Comparison of ENCODE assay signal across 8 cellular contexts in genomic region chr19:3500429-3501101, GRCh38. TPM values are rescaled to one million over a fixed set of nuclear protein-coding genes. Genes with fewer than 3 reads are reported as not detected.
DNase-seq lines count a peak whose midpoint lies in the region; ATAC-seq and TF ChIP-seq lines count a peak whose summit lies in the region.

A gene with protein sequence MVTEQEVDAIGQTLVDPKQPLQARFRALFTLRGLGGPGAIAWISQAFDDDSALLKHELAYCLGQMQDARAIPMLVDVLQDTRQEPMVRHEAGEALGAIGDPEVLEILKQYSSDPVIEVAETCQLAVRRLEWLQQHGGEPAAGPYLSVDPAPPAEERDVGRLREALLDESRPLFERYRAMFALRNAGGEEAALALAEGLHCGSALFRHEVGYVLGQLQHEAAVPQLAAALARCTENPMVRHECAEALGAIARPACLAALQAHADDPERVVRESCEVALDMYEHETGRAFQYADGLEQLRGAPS (minus strand): TSS chr19:3500674. CDS start chr19:3496814, 3,860 bp downstream.

- no peak for TF ChIP-seq CTCF in Loucy (conservative IDR thresholded peaks at IDR 0.05; ENCODE audit: low read length)
- no peak for TF ChIP-seq CTCF in fibroblast of pulmonary artery (IDR thresholded peaks at IDR 0.05; ENCODE audit: low read length, missing control alignments)

- no peaks in the 10 kb centered on the region for H3F3A ChIP-seq in Loucy (ENCODE audit: low read depth)

- H3K27me3 ChIP-seq in Loucy (ENCODE audit: insufficient read depth, low read length, poor library complexity, severe bottlenecking), result no peaks in the 10 kb centered on the region

- H3K4me3 ChIP-seq in Loucy (ENCODE audit: low read length, poor library complexity, severe bottlenecking) (peak within 1 kb of the TSS; percentile 97), fibroblast of pulmonary artery (replicated peaks; ENCODE audit: low read depth, low read length) (peak within 1 kb of the TSS; percentile 80)

- peak within 1 kb of the TSS; percentile 98 to 99 for H3K27ac Mint-ChIP-seq in natural killer cell treated with Interleukin-12 subunit alpha and Interleukin-12 subunit beta and Interleukin-15 and Interleukin-18, amount 100 ng/mL, for 72 hours

- no peaks in the 10 kb centered on the region for H4K20me1 ChIP-seq in Loucy (ENCODE audit: insufficient read depth, low read length, poor library complexity, severe bottlenecking)

- H3K4me1 Mint-ChIP-seq in natural killer cell treated with Interleukin-12 subunit alpha and Interleukin-12 subunit beta and Interleukin-15 and Interleukin-18, amount 100 ng/mL, for 72 hours (ENCODE audit: low read depth in 2 of 2), result peaks cover 25 to 31% of the 10 kb centered on the region in 2 donors

- peak; percentile 93 to 95 for ATAC-seq in natural killer cell treated with Interleukin-12 subunit alpha and Interleukin-12 subunit beta and Interleukin-15 and Interleukin-18, amount 100 ng/mL, for 72 hours
- peak; percentile 82 for ATAC-seq in stimulated activated naive CD8-positive, alpha-beta T cell treated with anti-CD3 and anti-CD28 coated beads, Interleukin-15, Interleukin-2, amounts not matched to agents 100 U/mL and 50 U/mL, for 24 hours

- peak within 1 kb of the TSS; percentile 98 for H3K4me3 Mint-ChIP-seq in natural killer cell treated with Interleukin-12 subunit alpha and Interleukin-12 subunit beta and Interleukin-15 and Interleukin-18, amount 100 ng/mL, for 72 hours

- TF ChIP-seq POLR2A in Raji (IDR thresholded peaks at IDR 0.05; ENCODE audit: insufficient read depth, low read depth, low read length), result peak; percentile 82

- no peaks in the 10 kb centered on the region for H3K9me3 ChIP-seq in Loucy (ENCODE audit: insufficient read depth, low read depth, low read length)

- peak within 1 kb of the TSS; percentile 80 for H3K9ac ChIP-seq in Loucy (ENCODE audit: low read depth, low read length, poor library complexity, severe bottlenecking)

- no peaks in the 10 kb centered on the region for H3K9me2 ChIP-seq in Loucy (replicated peaks; ENCODE audit: low read depth, low read length)

- H2AFZ ChIP-seq in Loucy (ENCODE audit: low read length), result peak within 1 kb of the TSS; percentile 93

- peak within 1 kb of the TSS; percentile 90 for H3K4me2 ChIP-seq in Loucy (ENCODE audit: low read depth, low read length, poor library complexity, severe bottlenecking)

- peaks cover 20% of the 10 kb centered on the region for H3K4me1 ChIP-seq in Loucy (ENCODE audit: insufficient read depth, low read length, poor library complexity, severe bottlenecking)

- no peaks in the 10 kb centered on the region for H3K36me3 Mint-ChIP-seq in natural killer cell treated with Interleukin-12 subunit alpha and Interleukin-12 subunit beta and Interleukin-15 and Interleukin-18, amount 100 ng/mL, for 72 hours

- no peaks in the 10 kb centered on the region for H3K27me3 Mint-ChIP-seq in natural killer cell treated with Interleukin-12 subunit alpha and Interleukin-12 subunit beta and Interleukin-15 and Interleukin-18, amount 100 ng/mL, for 72 hours

- H3K79me2 ChIP-seq in Loucy (ENCODE audit: insufficient read depth, low read length), result peaks cover 21% of the 10 kb centered on the region

- peak; percentile 96 for DNase-seq in EH (ENCODE audit: low read depth)
- peak; percentile 97 for DNase-seq in H4 (ENCODE audit: low spot score)
- DNase-seq in activated T-helper 9 cell treated with anti-CD3 and anti-CD28 coated beads, Interleukin-2, amount 50 U/mL, for 16 hours (ENCODE audit: low read depth), result peak; percentile 89
- peak; percentile 98 for DNase-seq in fibroblast of pulmonary artery (ENCODE audit: low read depth)
- DNase-seq in natural killer cell treated with Interleukin-12 subunit alpha and Interleukin-12 subunit beta and Interleukin-15 and Interleukin-18, amount 100 ng/mL, for 72 hours (ENCODE audit: low spot score), result peak; percentile 94
- peak; percentile 96 for DNase-seq in stimulated activated naive CD8-positive, alpha-beta T cell treated with anti-CD3 and anti-CD28 coated beads, Interleukin-15, Interleukin-2, amounts not matched to agents 100 U/mL and 50 U/mL, for 24 hours

- no peaks in the 10 kb centered on the region for H3K9me3 Mint-ChIP-seq in natural killer cell treated with Interleukin-12 subunit alpha and Interleukin-12 subunit beta and Interleukin-15 and Interleukin-18, amount 100 ng/mL, for 72 hours

- peaks cover 5% of the 10 kb centered on the region; the same call in 1 of the 2 replicates for H3K36me3 ChIP-seq in Loucy (ENCODE audit: insufficient read depth, low read length)

RNA-seq across cellular contexts. Expression of the gene that starts here (rescaled TPM):
- 6.9 and 11.0 TPM in 2 replicates for total RNA-seq in H4 (2014; rRNA removed; shearing (Covaris generic))
- total RNA-seq in natural killer cell treated with Interleukin-12 subunit alpha and Interleukin-12 subunit beta and Interleukin-15 and Interleukin-18, amount 100 ng/mL, for 72 hours, result 10 to 100 TPM; 16.1 to 28.6 TPM

Comparison
In these comparisons a context has a peak if more than half of its experiments do, and no peak if none do; other contexts are left out.
1. Peak in every context shown above with its lines: DNase-seq, ATAC-seq and H3K4me3 ChIP-seq.